Comparison of ENCODE assay signal across 11 cellular contexts in genomic region chr10:14774797-14775196, GRCh38. TPM values are rescaled to one million over a fixed set of nuclear protein-coding genes. Genes with fewer than 3 reads are reported as not detected.
DNase-seq lines count a peak whose midpoint lies in the region; ATAC-seq, FAIRE-seq and TF ChIP-seq lines count a peak whose summit lies in the region.
"Had no signal": no experiment of that assay in that cellular context is flagged by ENCODE, and none has a peak within 500 bp of the region (broad histone marks: within the 10 kb centered on the region; RNA-seq: fewer than 3 reads in every experiment).

Gene FAM107B, minus strand, starts transcription at chr10:14774897. Its CDS starts 234 bp downstream, at chr10:14774663.

- H3K9me3 ChIP-seq in GM12878 (replicated peaks; ENCODE audit: control insufficient read depth, insufficient read depth, low read length): no peaks in the 10 kb centered on the region
- H3K9me3 ChIP-seq in lung (ENCODE audit: control insufficient read depth in 2 of 2, insufficient read depth in 1 of 2, low read length in 1 of 2): no peaks in the 10 kb centered on the region
- H3K9me3 ChIP-seq in tibial nerve: no peaks in the 10 kb centered on the region

- peaks cover 4% of the 10 kb centered on the region for H3K9me3 Mint-ChIP-seq in activated CD4-positive, alpha-beta T cell treated with anti-CD3 and anti-CD28 coated beads, Interleukin-2, amount 10 ng/mL, durations not matched to agents 24 days and 14 days

- H3K4me2 ChIP-seq in GM12878 (ENCODE audit: control insufficient read depth, insufficient read depth): no peak within 1 kb of the TSS
- H3K4me2 ChIP-seq: KMS-11 had no signal

- no peak within 1 kb of the TSS for H3K27ac Mint-ChIP-seq in activated CD4-positive, alpha-beta T cell treated with anti-CD3 and anti-CD28 coated beads, Interleukin-2, amount 10 ng/mL, durations not matched to agents 24 days and 14 days

- CTCF ChIA-PET in GM12878 (lab: Yijun Ruan, JAX): interaction anchor here (0.7 kb wide), 1 partner anchor 251 kb away, joined by 3 read pairs; no protein-coding TSS in a partner anchor

- peaks cover 10% of the 10 kb centered on the region for H3K27me3 Mint-ChIP-seq in activated CD4-positive, alpha-beta T cell treated with anti-CD3 and anti-CD28 coated beads, Interleukin-2, amount 10 ng/mL, durations not matched to agents 24 days and 14 days

- TF ChIP-seq CTCF in GM12878 (IDR thresholded peaks at IDR 0.05 in 2 of 3, conservative IDR thresholded peaks at IDR 0.05 in 1 of 3; ENCODE audit: control insufficient read depth in 2 of 3, extremely low read depth in 1 of 3, insufficient read depth in 1 of 3, low read depth in 3 of 3, low read length in 3 of 3) (no peak), lung (IDR thresholded peaks at IDR 0.05; ENCODE audit: control extremely low read depth, extremely low read depth) (no peak), tibial nerve (IDR thresholded peaks at IDR 0.05) (no peak)

- H3K4me1 Mint-ChIP-seq in activated CD4-positive, alpha-beta T cell treated with anti-CD3 and anti-CD28 coated beads, Interleukin-2, amount 10 ng/mL, durations not matched to agents 24 days and 14 days: peaks cover 4% of the 10 kb centered on the region

- TF ChIP-seq RAD21 in GM12878 (IDR thresholded peaks at IDR 0.05; ENCODE audit: insufficient read depth, low read depth, low read length): no peak

- H3K27me3 ChIP-seq in GM12878 (replicated peaks in 1 of 2; ENCODE audit: control insufficient read depth in 2 of 2, insufficient read depth in 2 of 2, low read length in 1 of 2): no peaks in the 10 kb centered on the region; a peak in 1 of 4 replicates
- H3K27me3 ChIP-seq in lung (ENCODE audit: control insufficient read depth, insufficient read depth): no peaks in the 10 kb centered on the region
- H3K27me3 ChIP-seq in tibial nerve: no peaks in the 10 kb centered on the region

- POLR2A ChIA-PET in GM12878 (lab: Charles Lee): no interaction called here

- no peak for ATAC-seq in GM12878
- ATAC-seq in lung (ENCODE audit: insufficient read depth, low FRiP score): no peak
- ATAC-seq in HG03135 (IDR thresholded peaks at IDR 0.05; ENCODE audit: unreplicated experiment): no peak

- SMC1A ChIA-PET in GM12878 (lab: Charles Lee; ENCODE audit: uncharacterized antibody, unreplicated experiment): no interaction called here

- H3K4me3 ChIP-seq in GM12878 (no peak within 1 kb of the TSS), lung (no peak within 1 kb of the TSS), tibial nerve (no peak within 1 kb of the TSS)

- in situ Hi-C loops in GM12878 (cut with MboI): no loop called here

- intact Hi-C loops in activated CD4-positive, alpha-beta T cell treated with anti-CD3 and anti-CD28 coated beads, Interleukin-2, amount 10 ng/mL, durations not matched to agents 24 days and 14 days (cut with micrococcal nuclease): no loop called here
- intact Hi-C loops in GM12878 (cut with micrococcal nuclease; ENCODE audit: unreplicated experiment): no loop called here

- 65% methylated on average over 8 of the region's 8 CpGs for WGBS in GM12878 (ENCODE audit: insufficient coverage, insufficient replicate concordance, low lambda C conversion rate, missing lambda C conversion rate)
- WGBS in lung, 2 donors: 95 to 97% methylated on average over 8 of the region's 8 CpGs
- 92% methylated on average over 8 of the region's 8 CpGs for WGBS in tibial nerve, 2 donors

- TF ChIP-seq EP300 in GM12878 (IDR thresholded peaks at IDR 0.05; ENCODE audit: borderline replicate concordance in 1 of 2, control insufficient read depth in 1 of 2, low read depth in 2 of 2, low read length in 2 of 2) (no peak), tibial nerve (IDR thresholded peaks at IDR 0.05) (no peak)

- H2AFZ ChIP-seq in GM12878 (ENCODE audit: control insufficient read depth, low read depth, low read length): no peak within 1 kb of the TSS

- no peak for DNase-seq in activated CD4-positive, alpha-beta T cell treated with anti-CD3 and anti-CD28 coated beads, Interleukin-2, amount 10 ng/mL, durations not matched to agents 24 days and 14 days
- DNase-seq in activated CD4-positive, alpha-beta T cell treated with anti-CD3 and anti-CD28 coated beads, Interleukin-2, amount 50 U/mL, for 1 hour: no peak
- no peak for DNase-seq in GM12878 (ENCODE audit: low read depth, low spot score)
- no peak for DNase-seq in lung (ENCODE audit: low spot score)
- DNase-seq in tibial nerve (ENCODE audit: low spot score in 2 of 2): no peak
- DNase-seq in HK-2 (ENCODE audit: unreplicated experiment): no peak
- DNase-seq in effector CD4-positive, alpha-beta T cell: no peak
- DNase-seq: activated naive CD4-positive, alpha-beta T cell treated with Interleukin-2 at 50 U/mL for 16 hours; SIG-M5 had no signal

- RAD21 ChIA-PET in GM12878 (lab: Charles Lee; ENCODE audit: unreplicated experiment): no interaction called here

- H3K4me1 ChIP-seq in GM12878 (ENCODE audit: control insufficient read depth, insufficient read depth, low read length): no peaks in the 10 kb centered on the region
- H3K4me1 ChIP-seq in lung (ENCODE audit: control insufficient read depth in 2 of 2, insufficient read depth in 2 of 2, low read length in 2 of 2): peaks cover 0 to 5% of the 10 kb centered on the region in 2 donors
- peaks cover 0 to 13% (median 0%) of the 10 kb centered on the region in 4 donors for H3K4me1 ChIP-seq in tibial nerve

- no peak within 1 kb of the TSS for H3K27ac ChIP-seq in GM12878 (ENCODE audit: control insufficient read depth, insufficient read depth)
- no peak within 1 kb of the TSS for H3K27ac ChIP-seq in lung (ENCODE audit: low read depth in 1 of 2, low read length in 1 of 2)
- H3K27ac ChIP-seq in tibial nerve: no peak within 1 kb of the TSS
- H3K27ac ChIP-seq: KMS-11 had no signal

- H4K20me1 ChIP-seq in GM12878 (ENCODE audit: control insufficient read depth, insufficient read depth): no peaks in the 10 kb centered on the region; the same call in 1 of the 2 replicates

- no peaks in the 10 kb centered on the region for H3K79me2 ChIP-seq in GM12878 (ENCODE audit: control insufficient read depth, insufficient read depth, low read length)

- TF ChIP-seq POLR2A in GM12878 (IDR thresholded peaks at IDR 0.05; ENCODE audit: low read depth, low read length) (no peak), tibial nerve (IDR thresholded peaks at IDR 0.05) (no peak)

- no peak within 1 kb of the TSS for H3K9ac ChIP-seq in GM12878 (ENCODE audit: control insufficient read depth, insufficient read depth, low read length)
- H3K9ac ChIP-seq: KMS-11 had no signal

- FAIRE-seq in GM12878 (lab: Jason Lieb, UNC): no peak

- H3K36me3 ChIP-seq in GM12878 (ENCODE audit: control insufficient read depth in 2 of 2, insufficient read depth in 2 of 2, low read length in 1 of 2) (no peaks in the 10 kb centered on the region), lung (ENCODE audit: control insufficient read depth in 2 of 2, insufficient read depth in 2 of 2, low read length in 2 of 2) (no peaks in the 10 kb centered on the region), tibial nerve (no peaks in the 10 kb centered on the region)

- no peak within 1 kb of the TSS for H3K4me3 Mint-ChIP-seq in activated CD4-positive, alpha-beta T cell treated with anti-CD3 and anti-CD28 coated beads, Interleukin-2, amount 10 ng/mL, durations not matched to agents 24 days and 14 days

- no peaks in the 10 kb centered on the region for H3K36me3 Mint-ChIP-seq in activated CD4-positive, alpha-beta T cell treated with anti-CD3 and anti-CD28 coated beads, Interleukin-2, amount 10 ng/mL, durations not matched to agents 24 days and 14 days (ENCODE audit: low read depth)

- BruUV-seq in GM12878 (replicated peaks; lab: Mats Ljungman, UMichigan): no TSS peak

TF ChIP-seq in GM12878, 131 proteins besides CTCF, POLR2A, EP300 and RAD21 (continues in another document):
- no peak for TF ChIP-seq RELB (IDR thresholded peaks at IDR 0.05; ENCODE audit: low read depth)

RNA-seq across cellular contexts. Expression of gene FAM107B, which starts in this region (rescaled TPM):
- 103 and 113 TPM in 2 replicates for total RNA-seq in activated CD4-positive, alpha-beta T cell treated with anti-CD3 and anti-CD28 coated beads, Interleukin-2, amount 10 ng/mL, durations not matched to agents 24 days and 14 days
- 90.2 and 103 TPM in 2 replicates for total RNA-seq in GM12878 (2013; cell fraction: nucleolus; rRNA removed)
- total RNA-seq in GM12878 (2014; rRNA removed) (75.3 and 82.3 TPM in 2 replicates), GM12878 (2014; rRNA removed; fragmentation: Illumina TruSeq; extraction: Trizol) (147 and 150 TPM in 2 replicates), GM12878 (2021) (136 and 141 TPM in 2 replicates), lung (10 to 100 TPM; 80.7 to 85.4 TPM), tibial nerve (10 to 100 TPM in 3 of 4 donors, 1 to 10 TPM in 1; 9.8 to 26.7 (median 16.9) TPM)
- polyA plus RNA-seq in GM12878 (2011; ENCODE audit: low read depth): 47.4 TPM
- polyA plus RNA-seq in GM12878 (2011; rRNA removed) (101 and 147 TPM in 2 replicates), GM12878 (2014; fragmentation: Illumina TruSeq; extraction: Trizol) (162 and 212 TPM in 2 replicates), GM12878 (2014; fragmentation: Nextera tagmentation; extraction: Ambion mirVana) (10 to 100 TPM; 45.8 to 68.6 TPM), GM12878 (2014; rRNA removed) (80.4 and 97.8 TPM in 2 replicates), GM12878 (2016; fragmentation: Nextera tagmentation; extraction: Ambion mirVana) (10 to 100 TPM; 22.9 to 37.1 TPM), lung (10 to 100 TPM; 38.4 to 57.1 TPM)
- 37.6 and 46.7 TPM in 2 replicates for polyA plus RNA-seq in GM12878 (2011; cell fraction: cytosol; rRNA removed)
- polyA plus RNA-seq in GM12878 (2011; cell fraction: nucleus; rRNA removed): 32.9 and 40.9 TPM in 2 replicates
- 59.7 and 61.3 TPM in 2 replicates for polyA plus RNA-seq in GM12878 (2012)
- polyA minus RNA-seq in GM12878 (2011; rRNA and poly(A)+ RNA removed): 32.5 and 34.0 TPM in 2 replicates
- polyA minus RNA-seq in GM12878 (2011; cell fraction: cytosol; rRNA and poly(A)+ RNA removed): 19.8 and 26.5 TPM in 2 replicates
- polyA minus RNA-seq in GM12878 (2011; cell fraction: nucleus; rRNA and poly(A)+ RNA removed): 16.8 and 26.5 TPM in 2 replicates
